In genomic region chr2:150473767-150474166, GRCh38 we compare ENCODE assay signal across 1 cellular context.
TF ChIP-seq lines count a peak whose summit lies in the region.

No MANE protein-coding gene starts in this region.

TF ChIP-seq in IMR-90, 13 proteins besides CTCF, POLR2A, EP300 and RAD21 (continued from another document):
- no peak for TF ChIP-seq ELK1 (IDR thresholded peaks at IDR 0.05; ENCODE audit: borderline replicate concordance, low read depth, low read length)
- no peak for TF ChIP-seq SMC3 (IDR thresholded peaks at IDR 0.05; ENCODE audit: low read depth, low read length)
- TF ChIP-seq MXI1 (IDR thresholded peaks at IDR 0.05; ENCODE audit: borderline replicate concordance, low read depth, low read length) = no peak
